In genomic region chr6:89928604-89929003, GRCh38 we compare ENCODE assay signal across 14 cellular contexts. TPM values are rescaled to one million over a fixed set of nuclear protein-coding genes. Genes with fewer than 3 reads are reported as not detected.
DNase-seq lines count a peak whose midpoint lies in the region; ATAC-seq and TF ChIP-seq lines count a peak whose summit lies in the region.
"Had no signal": no experiment of that assay in that cellular context is flagged by ENCODE, and none has a peak within 500 bp of the region (broad histone marks: within the 10 kb centered on the region; RNA-seq: fewer than 3 reads in every experiment).

No MANE protein-coding gene starts in this region.

- H3K4me3 ChIP-seq in epithelial cell of esophagus (ENCODE audit: low read length), result no peak overlapping the region
- H3K4me3 ChIP-seq in uterus, result no peak overlapping the region
- H3K4me3 ChIP-seq: adrenal gland, upper lobe of left lung had no signal

- intact Hi-C loops in uterus (cut with DNase I; ENCODE audit: low total_unique reads), result no loop called here

- H3K27me3 ChIP-seq in uterus, result no peaks in the 10 kb centered on the region
- H3K27me3 ChIP-seq: adrenal gland, upper lobe of left lung had no signal

- no peak for TF ChIP-seq POLR2A in uterus (IDR thresholded peaks at IDR 0.05)

- no peaks in the 10 kb centered on the region for H3K9me3 ChIP-seq in uterus
- H3K9me3 ChIP-seq: adrenal gland, upper lobe of left lung had no signal

- peak overlapping the region; percentile 53 to 68 for H3K27ac ChIP-seq in uterus
- H3K27ac ChIP-seq: adrenal gland had no signal

- ATAC-seq in activated T-cell treated with anti-CD3 and anti-CD28 coated beads, Interleukin-2, amount 50 U/mL, for 4 hours, result peak; percentile 32 to 44
- ATAC-seq in left lobe of liver (no peak), GM21786 (IDR thresholded peaks at IDR 0.05; ENCODE audit: unreplicated experiment) (no peak)

- no peak overlapping the region for H3K4me3 Mint-ChIP-seq in activated T-cell treated with anti-CD3 and anti-CD28 coated beads, Interleukin-2, amount 50 U/mL, for 4 hours
- H3K4me3 Mint-ChIP-seq: B cell had no signal

- no peaks in the 10 kb centered on the region for H3K4me1 ChIP-seq in uterus
- H3K4me1 ChIP-seq: adrenal gland had no signal

- peaks cover 46% of the 10 kb centered on the region for H3K4me1 Mint-ChIP-seq in activated T-cell treated with anti-CD3 and anti-CD28 coated beads, Interleukin-2, amount 50 U/mL, for 4 hours (ENCODE audit: low read depth)

- TF ChIP-seq CTCF in epithelial cell of esophagus (IDR thresholded peaks at IDR 0.05; ENCODE audit: insufficient read depth, low read depth, low read length, missing control alignments) (no peak), uterus (IDR thresholded peaks at IDR 0.05) (no peak)

- H3K27me3 Mint-ChIP-seq in activated T-cell treated with anti-CD3 and anti-CD28 coated beads, Interleukin-2, amount 50 U/mL, for 4 hours (ENCODE audit: low read depth), result no peaks in the 10 kb centered on the region
- H3K27me3 Mint-ChIP-seq: B cell had no signal

- peak; percentile 48 for DNase-seq in stimulated activated CD4-positive, alpha-beta T cell treated with anti-CD3 and anti-CD28 coated beads, Interleukin-15, amount 100 ng/mL, for 24 hours
- no peak for DNase-seq in stimulated activated CD4-positive, alpha-beta T cell treated with anti-CD3 and anti-CD28 coated beads, Interleukin-12 subunit alpha, Interleukin-12 subunit beta, amount 100 ng/mL, for 4 hours
- no peak for DNase-seq in activated T-cell treated with anti-CD3 and anti-CD28 coated beads, Interleukin-2, amount 50 U/mL, for 4 hours
- DNase-seq in epithelial cell of esophagus (ENCODE audit: low read depth) (peak; percentile 54), uterus (peak in 1 of 2 donors; percentile 45), left lobe of liver (ENCODE audit: low spot score) (no peak), RPMI8226 (no peak)
- DNase-seq: DND-41; effector CD4-positive, alpha-beta T cell; upper lobe of left lung had no signal

- H3K36me3 Mint-ChIP-seq in activated T-cell treated with anti-CD3 and anti-CD28 coated beads, Interleukin-2, amount 50 U/mL, for 4 hours (ENCODE audit: insufficient read depth), result peaks cover 50% of the 10 kb centered on the region

- H3K36me3 ChIP-seq in uterus, result no peaks in the 10 kb centered on the region
- H3K36me3 ChIP-seq: adrenal gland had no signal

- H3K9me3 Mint-ChIP-seq in activated T-cell treated with anti-CD3 and anti-CD28 coated beads, Interleukin-2, amount 50 U/mL, for 4 hours, result no peaks in the 10 kb centered on the region

RNA-seq across cellular contexts. Expression of gene GJA10, which starts 34.3 kb away (rescaled TPM):
- total RNA-seq in activated T-cell treated with anti-CD3 and anti-CD28 coated beads, Interleukin-2, amount 50 U/mL, for 4 hours, result not detected
- total RNA-seq in uterus (not detected), left lobe of liver (not detected)
- total RNA-seq: adrenal gland, B cell, frontal cortex, upper lobe of left lung had no signal

Comparison
In these comparisons a context has a peak if more than half of its experiments do, and no peak if none do; other contexts are left out.
1. DNase-seq: peak in stimulated activated CD4-positive, alpha-beta T cell treated with anti-CD3 and anti-CD28 coated beads, Interleukin-15, amount 100 ng/mL, for 24 hours (single experiment) and epithelial cell of esophagus (single experiment); none in stimulated activated CD4-positive, alpha-beta T cell treated with anti-CD3 and anti-CD28 coated beads, Interleukin-12 subunit alpha, Interleukin-12 subunit beta, amount 100 ng/mL, for 4 hours (single experiment), activated T-cell treated with anti-CD3 and anti-CD28 coated beads, Interleukin-2, amount 50 U/mL, for 4 hours (single experiment), left lobe of liver (single experiment) and RPMI8226 (single experiment).
2. ATAC-seq: peak in activated T-cell treated with anti-CD3 and anti-CD28 coated beads, Interleukin-2, amount 50 U/mL, for 4 hours (2 of 2); none in left lobe of liver (single experiment) and GM21786 (single experiment).